11 cellular contexts compared by ENCODE assay signal in the genomic region with DNA sequence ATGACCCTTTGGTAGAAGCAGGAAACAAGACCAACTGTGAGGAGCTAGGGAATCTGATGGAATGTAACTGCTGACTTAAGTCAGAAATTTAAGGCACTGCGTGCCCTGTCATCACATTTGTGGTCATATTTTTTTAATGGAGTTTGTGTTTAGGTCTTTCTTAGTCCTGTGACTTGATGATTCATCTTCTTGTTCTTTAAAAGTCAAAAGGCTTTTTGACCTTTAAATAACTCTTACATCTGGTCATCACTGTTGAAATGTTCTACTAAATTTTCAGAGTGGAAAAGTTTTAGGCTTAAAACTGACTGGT. TPM values are rescaled to one million over a fixed set of nuclear protein-coding genes. Genes with fewer than 3 reads are reported as not detected.
DNase-seq lines count a peak whose midpoint lies in the region; ATAC-seq and TF ChIP-seq lines count a peak whose summit lies in the region.
"Had no signal": no experiment of that assay in that cellular context is flagged by ENCODE, and none has a peak within 500 bp of the region (broad histone marks: within the 10 kb centered on the region; RNA-seq: fewer than 3 reads in every experiment).

No MANE protein-coding gene starts in this region.

- TF ChIP-seq CTCF in mammary epithelial cell (conservative IDR thresholded peaks at IDR 0.05 in 1 of 2, IDR thresholded peaks at IDR 0.05 in 1 of 2; ENCODE audit: extremely low read depth in 1 of 2, insufficient read depth in 1 of 2, low read depth in 1 of 2, low read length in 2 of 2), result no peak

- H3K4me2 ChIP-seq in mammary epithelial cell (ENCODE audit: insufficient read depth, low read depth, low read length), result no peak overlapping the region

- dilution Hi-C loops in mammary epithelial cell (cut with HindIII; ENCODE audit: low sequenced_read_pairs), result no loop called here

- CTCF ChIA-PET in mammary epithelial cell (lab: Charles Lee; ENCODE audit: low non-redundant PET), result no interaction called here

- no peak overlapping the region for H3K9ac ChIP-seq in mammary epithelial cell (ENCODE audit: insufficient read depth, low read length)

- intact Hi-C loops in Right ventricle myocardium superior (cut with DNase I), result no loop called here
- intact Hi-C loops in cardiac septum (cut with DNase I), result no loop called here
- intact Hi-C loops in mammary epithelial cell (cut with micrococcal nuclease), result no loop called here
- intact Hi-C loops in aorta (cut with DNase I), result loop anchor here in 1 of 2 donors (5.0 kb wide), 1 partner anchor 35 kb away; a partner anchor contains a TSS

- no peaks in the 10 kb centered on the region for H3K79me2 ChIP-seq in mammary epithelial cell (ENCODE audit: insufficient read depth, low read length)

- H3K27me3 ChIP-seq in mammary epithelial cell (ENCODE audit: insufficient read depth, low read length) (no peaks in the 10 kb centered on the region), aorta (ENCODE audit: control insufficient read depth in 1 of 2, insufficient read depth in 2 of 2, low read length in 1 of 2) (no peaks in the 10 kb centered on the region)

- no peak overlapping the region for H2AFZ ChIP-seq in mammary epithelial cell (ENCODE audit: low read depth, low read length)

- in situ Hi-C loops in mammary epithelial cell (cut with MboI; ENCODE audit: low sequenced_read_pairs in 2 of 2), result no loop called here

- H3K4me3 ChIP-seq in mammary epithelial cell (replicated peaks in 1 of 3; ENCODE audit: insufficient read depth in 1 of 3, low read depth in 2 of 3, low read length in 3 of 3), result no peak overlapping the region
- no peak overlapping the region for H3K4me3 ChIP-seq in mesodermal cell (ENCODE audit: extremely low read depth, insufficient read depth, low read length, poor library complexity, severe bottlenecking)
- H3K4me3 ChIP-seq in aorta (ENCODE audit: low read length in 2 of 2), result no peak overlapping the region

- H3K27ac ChIP-seq in mammary epithelial cell (ENCODE audit: insufficient read depth, low read depth, low read length) (no peak overlapping the region), mesodermal cell (ENCODE audit: low read depth, low read length, severe bottlenecking) (peak overlapping the region; percentile 83), aorta (ENCODE audit: low read depth in 1 of 2, low read length in 2 of 2) (no peak overlapping the region)

- 87% methylated on average over 1 of the region's 1 CpG for WGBS in mammary epithelial cell (ENCODE audit: low coverage, missing lambda C conversion rate)
- 80 to 88% methylated on average over 1 of the region's 1 CpG for WGBS in mesodermal cell (ENCODE audit: insufficient coverage in 2 of 2), 2 experiments
- 10 to 31% methylated on average over 1 of the region's 1 CpG for WGBS in aorta, 2 donors

- H3K9me3 ChIP-seq in mammary epithelial cell (replicated peaks; ENCODE audit: insufficient read depth, low read length) (no peaks in the 10 kb centered on the region), mesodermal cell (ENCODE audit: control insufficient read depth, low read length) (no peaks in the 10 kb centered on the region), aorta (ENCODE audit: control insufficient read depth, low read length) (no peaks in the 10 kb centered on the region)

- no TSS peak for BruUV-seq in mammary epithelial cell (replicated peaks; lab: Mats Ljungman, UMichigan)

- H4K20me1 ChIP-seq in mammary epithelial cell (ENCODE audit: insufficient read depth, low read length), result no peaks in the 10 kb centered on the region

- DNase-seq in Right ventricle myocardium superior (no peak), cardiac septum (ENCODE audit: low spot score) (no peak), mammary epithelial cell (peak; percentile 60), aorta (no peak), NCI-H446 treated with DMSO at 0.1 percent for 48 hours (lab: John Stamatoyannopoulos, UW) (no peak), NCI-H146 treated with DMSO at 0.1 percent for 48 hours (lab: John Stamatoyannopoulos, UW; ENCODE audit: unreplicated experiment) (no peak), COR-L47 (lab: John Stamatoyannopoulos, UW) (no peak)
- DNase-seq: activated effector memory CD4-positive, alpha-beta T cell treated with anti-CD3 and anti-CD28 coated beads, Interleukin-2, amount 50 U/mL, for 16 hours; DND-41; naive B cell had no signal

- H3K4me1 ChIP-seq in mammary epithelial cell (ENCODE audit: insufficient read depth, low read length) (no peaks in the 10 kb centered on the region), mesodermal cell (ENCODE audit: control insufficient read depth, insufficient read depth, low read length, poor library complexity, severe bottlenecking) (peaks cover 19% of the 10 kb centered on the region), aorta (ENCODE audit: control insufficient read depth in 1 of 2, insufficient read depth in 2 of 2, low read length in 2 of 2) (peaks cover 4% of the 10 kb centered on the region in 2 donors)

- ATAC-seq in Right ventricle myocardium superior (ENCODE audit: poor library complexity) (peak; percentile 15), aorta (ENCODE audit: low FRiP score) (peak; percentile 68)

- H3K36me3 ChIP-seq in mammary epithelial cell (ENCODE audit: insufficient read depth, low read length), result peaks cover 8% of the 10 kb centered on the region
- peaks cover 64% of the 10 kb centered on the region for H3K36me3 ChIP-seq in mesodermal cell (ENCODE audit: control insufficient read depth, insufficient read depth, low read length)
- H3K36me3 ChIP-seq in aorta (ENCODE audit: control insufficient read depth in 1 of 2, insufficient read depth in 2 of 2, low read length in 1 of 2), result peaks cover 0 to 1% of the 10 kb centered on the region in 2 donors

RNA-seq across cellular contexts. Expression of a gene that starts 36.4 kb away (rescaled TPM):
- 0.89 TPM for total RNA-seq in Right ventricle myocardium superior
- total RNA-seq in cardiac septum, result 3.9 TPM
- total RNA-seq in mammary epithelial cell, result 10 to 100 TPM; 25.0 to 43.5 TPM
- 21.0 TPM for polyA plus RNA-seq in mammary epithelial cell
- 19.1 TPM for polyA minus RNA-seq in mammary epithelial cell
- polyA plus RNA-seq in mesodermal cell (2013, experiment 1 of 2), result 38.2 TPM
- polyA plus RNA-seq in mesodermal cell (2013, experiment 2 of 2), result 34.0 TPM
- 10 to 100 TPM; 50.7 to 86.8 TPM for total RNA-seq in aorta
- 10 to 100 TPM in 1 of 2 donors, 1 to 10 TPM in 1; 6.9 to 10.5 TPM for polyA plus RNA-seq in aorta

RNA-seq across cellular contexts. Expression of a gene that starts 37.1 kb away (rescaled TPM):
- 0.24 TPM for total RNA-seq in Right ventricle myocardium superior
- 2.9 TPM for total RNA-seq in cardiac septum
- under 1 TPM in 1 of 2 donors, not detected in 1; 0.17 TPM for total RNA-seq in mammary epithelial cell
- not detected for polyA plus RNA-seq in mammary epithelial cell
- polyA minus RNA-seq in mammary epithelial cell, result not detected
- polyA plus RNA-seq in mesodermal cell (2013, experiment 1 of 2), result 0.11 TPM
- 0.15 TPM for polyA plus RNA-seq in mesodermal cell (2013, experiment 2 of 2)
- 1 to 10 TPM; 2.0 to 5.1 TPM for total RNA-seq in aorta
- polyA plus RNA-seq in aorta, result 1 to 10 TPM; 2.8 to 6.6 TPM
